1 cellular context compared by ENCODE assay signal in genomic region chr17:42329025-42329976, GRCh38.
TF ChIP-seq lines count a peak whose summit lies in the region.

No MANE protein-coding gene starts in this region.

TF ChIP-seq in H1, 55 proteins besides CTCF, POLR2A, EP300 and RAD21 (continued from another document):
- TF ChIP-seq SP1 (IDR thresholded peaks at IDR 0.05; ENCODE audit: low read depth, low read length) = peak; percentile 58
- peak; percentile 68 for TF ChIP-seq TAF1 (IDR thresholded peaks at IDR 0.05; ENCODE audit: low read depth, low read length)
- peak; percentile 28 for TF ChIP-seq TBP (IDR thresholded peaks at IDR 0.05; ENCODE audit: low read depth, low read length)
- peak; percentile 87 for TF ChIP-seq TCF12 (IDR thresholded peaks at IDR 0.05; ENCODE audit: low read depth, low read length)
- peak; percentile 42 for TF ChIP-seq ASH2L (IDR thresholded peaks at IDR 0.05; ENCODE audit: low read length)
- peak; percentile 50 for TF ChIP-seq NANOG (IDR thresholded peaks at IDR 0.05; ENCODE audit: insufficient read depth, low read depth, low read length, poor library complexity, severe bottlenecking)
- TF ChIP-seq SIN3A (conservative IDR thresholded peaks at IDR 0.05 in 1 of 2, IDR thresholded peaks at IDR 0.05 in 1 of 2; ENCODE audit: low read depth in 1 of 2, low read length in 2 of 2) = no peak; a peak in 1 of 4 replicates
- TF ChIP-seq CBX8 (IDR thresholded peaks at IDR 0.05; ENCODE audit: borderline replicate concordance, low read depth, low read length) = no peak
- peak; percentile 67 for TF ChIP-seq CHD7 (IDR thresholded peaks at IDR 0.05; ENCODE audit: insufficient replicate concordance, low read length)
- no peak for TF ChIP-seq MAFK (IDR thresholded peaks at IDR 0.05; ENCODE audit: low read depth, low read length)
- TF ChIP-seq POU5F1 (IDR thresholded peaks at IDR 0.05; ENCODE audit: low read depth, low read length) = peak; percentile 38; the same call in 1 of the 2 replicates
- TF ChIP-seq CTBP2 (IDR thresholded peaks at IDR 0.05; ENCODE audit: borderline replicate concordance, insufficient read depth, insufficient read length, low read length) = no peak
- no peak for TF ChIP-seq ATF3 (IDR thresholded peaks at IDR 0.05; ENCODE audit: insufficient read depth, low read depth, low read length)
- TF ChIP-seq POLR2AphosphoS5 (IDR thresholded peaks at IDR 0.05; ENCODE audit: low read depth, low read length) = peak; percentile 70; the same call in 1 of the 2 replicates
- TF ChIP-seq KDM1A (IDR thresholded peaks at IDR 0.05; ENCODE audit: borderline replicate concordance, low read length) = peak; percentile 49; the same call in 1 of the 2 replicates
- no peak for TF ChIP-seq HDAC6 (IDR thresholded peaks at IDR 0.05; ENCODE audit: low read depth, low read length)
- peak; percentile 66; the same call in 1 of the 2 replicates for TF ChIP-seq JUND (IDR thresholded peaks at IDR 0.05; ENCODE audit: low read length)
- TF ChIP-seq CEBPB (IDR thresholded peaks at IDR 0.05; ENCODE audit: low read depth, low read length) = 0 out of 2 replicates have a peak, but pooled peaks have one; percentile 11
- TF ChIP-seq E2F6 (IDR thresholded peaks at IDR 0.05) = no peak
- TF ChIP-seq TAF7 (optimal IDR thresholded peaks at IDR 0.05; ENCODE audit: borderline replicate concordance, low read depth, low read length) = no peak
- TF ChIP-seq CREB1 (IDR thresholded peaks at IDR 0.05) = no peak
